ENCODE assay signal across 8 cellular contexts in genomic region chr3:157089455-157090221, GRCh38.
DNase-seq lines count a peak whose midpoint lies in the region; ATAC-seq and TF ChIP-seq lines count a peak whose summit lies in the region.

No MANE protein-coding gene starts in this region.

- peaks cover 2% of the 10 kb centered on the region for H3K27me3 ChIP-seq in mononuclear cell (ENCODE audit: insufficient read depth, low read length)
- no peaks in the 10 kb centered on the region for H3K27me3 ChIP-seq in tibial artery

- CTCF ChIA-PET in RWPE1 (lab: Yijun Ruan, JAX) = interaction anchor here (0.6 to 1.5 kb wide), 6 partner anchors 48 to 963 kb away, joined by 3 to 9 read pairs (median 3); no protein-coding TSS in a partner anchor

- no peaks in the 10 kb centered on the region for H3K36me3 ChIP-seq in tibial artery

- DNase-seq in RWPE1 (ENCODE audit: low spot score) (no peak), tibial artery (no peak), middle frontal gyrus (ENCODE audit: extremely low spot score, low spot score) (no peak), NCI-H128 (lab: John Stamatoyannopoulos, UW; ENCODE audit: unreplicated experiment) (no peak)

- H3K9me3 ChIP-seq in mononuclear cell (ENCODE audit: low read depth, low read length) = no peaks in the 10 kb centered on the region
- H3K9me3 ChIP-seq in tibial artery = no peaks in the 10 kb centered on the region

- H3K27ac ChIP-seq in RWPE1 (peak overlapping the region; percentile 99), cingulate gyrus (ENCODE audit: low read depth, low read length) (peak overlapping the region; percentile 97), tibial artery (peak overlapping the region; percentile 99)

- POLR2A ChIA-PET in RWPE1 (lab: Yijun Ruan, JAX; ENCODE audit: low non-redundant PET) = interaction anchor here (0.6 to 1.2 kb wide), 3 partner anchors 10 to 414 kb away, joined by 3 to 6 read pairs (median 4); no protein-coding TSS in a partner anchor

- ATAC-seq in HG02678 (IDR thresholded peaks at IDR 0.05; ENCODE audit: unreplicated experiment) = peak; percentile 11

- intact Hi-C loops in tibial artery (cut with DNase I; ENCODE audit: low total_unique reads) = loop anchor here (2.0 kb wide), 1 partner anchor 39 kb away; no protein-coding TSS in a partner anchor

- H3K4me3 ChIP-seq in GM12875 (ENCODE audit: low read depth, low read length) (peak overlapping the region; percentile 22), mononuclear cell (ENCODE audit: low read length) (peak overlapping the region; percentile 67), tibial artery (peak overlapping the region; percentile 67 to 76)

- H3K4me1 ChIP-seq in mononuclear cell (ENCODE audit: insufficient read depth, low read length) (peaks cover 27% of the 10 kb centered on the region), tibial artery (peaks cover 0 to 53% (median 34%) of the 10 kb centered on the region in 4 donors)

- TF ChIP-seq CTCF in GM12875 (IDR thresholded peaks at IDR 0.05; ENCODE audit: borderline replicate concordance, insufficient read depth, low read depth, low read length) (no peak), RWPE1 (conservative IDR thresholded peaks at IDR 0.05; ENCODE audit: low read depth) (no peak), tibial artery (IDR thresholded peaks at IDR 0.05) (no peak)
